Comparison of ENCODE assay signal across 8 cellular contexts in genomic region chr4:108166441-108167315, GRCh38. TPM values are rescaled to one million over a fixed set of nuclear protein-coding genes. Genes with fewer than 3 reads are reported as not detected.
DNase-seq lines count a peak whose midpoint lies in the region; ATAC-seq and TF ChIP-seq lines count a peak whose summit lies in the region.

No MANE protein-coding gene starts in this region.

- no peak overlapping the region for H3K27ac ChIP-seq in ACC112 (ENCODE audit: low read depth, low read length)
- peak overlapping the region in 3 of 10 donors; percentile 10 to 38 (median 19) for H3K27ac ChIP-seq in heart right ventricle

- no peaks in the 10 kb centered on the region for H3K9me3 ChIP-seq in heart right ventricle

- DNase-seq in NCI-H748 (lab: John Stamatoyannopoulos, UW; ENCODE audit: unreplicated experiment) (peak; percentile 72), heart right ventricle (no peak), skeletal muscle cell (ENCODE audit: low read depth) (no peak), foreskin melanocyte (no peak), anterior cingulate cortex (lab: John Stamatoyannopoulos, UW) (no peak)
- DNase-seq in activated T-cell treated with anti-CD3 and anti-CD28 coated beads, Interleukin-2, amount 50 U/mL, for 48 hours: peak; percentile 75 to 83

- no peak overlapping the region for H2AFZ ChIP-seq in ACC112 (ENCODE audit: low read length, unreplicated experiment)

- intact Hi-C loops in heart right ventricle (cut with DNase I): loop anchor here in 1 of 10 donors (10.0 kb wide), 1 partner anchor 398 kb away; no protein-coding TSS in a partner anchor

- peak; percentile 35 for ATAC-seq in GM21515 (IDR thresholded peaks at IDR 0.05; ENCODE audit: unreplicated experiment)
- ATAC-seq in heart right ventricle: peak in 5 of 8 donors; percentile 13 to 30 (median 24)

- no peaks in the 10 kb centered on the region for H3K36me3 ChIP-seq in ACC112 (ENCODE audit: insufficient read depth, low read length)
- H3K36me3 ChIP-seq in heart right ventricle: no peaks in the 10 kb centered on the region

- H3K4me1 ChIP-seq in ACC112 (ENCODE audit: control insufficient read depth, insufficient read depth, low read length, unreplicated experiment) (no peaks in the 10 kb centered on the region), heart right ventricle (peaks cover 3 to 35% (median 23%) of the 10 kb centered on the region in 9 donors)

- no peaks in the 10 kb centered on the region for H3K79me2 ChIP-seq in ACC112 (ENCODE audit: control insufficient read depth, insufficient read depth, low read length, unreplicated experiment)

- 2 to 6% methylated on average over 58 of the region's 58 CpGs for WGBS in heart right ventricle, 2 donors

- H3K27me3 ChIP-seq in ACC112 (ENCODE audit: insufficient read depth, low read length) (peaks cover 91% of the 10 kb centered on the region), heart right ventricle (peaks cover 10 to 99% (median 94%) of the 10 kb centered on the region in 7 donors)

- no peak for TF ChIP-seq CTCF in heart right ventricle (IDR thresholded peaks at IDR 0.05)

- H3K4me3 ChIP-seq in ACC112 (ENCODE audit: low read depth, low read length): peak overlapping the region; percentile 75
- H3K4me3 ChIP-seq in heart right ventricle: peak overlapping the region in 9 of 10 donors; percentile 4 to 63 (median 58)
- peak overlapping the region; percentile 65 for H3K4me3 ChIP-seq in skeletal muscle cell (ENCODE audit: low read depth, low read length)

RNA-seq across cellular contexts. Expression of gene LEF1, which starts 2.1 kb away (rescaled TPM):
- total RNA-seq in heart right ventricle: 1 to 10 TPM in 4 of 10 donors, under 1 TPM in 5, not detected in 1; 0.35 to 4.6 (median 0.90) TPM
- polyA plus RNA-seq in heart right ventricle: under 1 TPM; 0.22 to 0.68 TPM

Comparison
In these comparisons a context has a peak if more than half of its experiments do, and no peak if none do; other contexts are left out.
1. DNase-seq: peak in NCI-H748 (single experiment) and activated T-cell treated with anti-CD3 and anti-CD28 coated beads, Interleukin-2, amount 50 U/mL, for 48 hours (2 of 2); none in heart right ventricle (0 of 2), skeletal muscle cell (single experiment), foreskin melanocyte (single experiment) and anterior cingulate cortex (0 of 58).
2. Peak in every context shown above with its lines, with median percentiles within 50 percentile points of each other: H3K4me3 ChIP-seq.